1 cellular context compared by ENCODE assay signal in the genomic region with DNA sequence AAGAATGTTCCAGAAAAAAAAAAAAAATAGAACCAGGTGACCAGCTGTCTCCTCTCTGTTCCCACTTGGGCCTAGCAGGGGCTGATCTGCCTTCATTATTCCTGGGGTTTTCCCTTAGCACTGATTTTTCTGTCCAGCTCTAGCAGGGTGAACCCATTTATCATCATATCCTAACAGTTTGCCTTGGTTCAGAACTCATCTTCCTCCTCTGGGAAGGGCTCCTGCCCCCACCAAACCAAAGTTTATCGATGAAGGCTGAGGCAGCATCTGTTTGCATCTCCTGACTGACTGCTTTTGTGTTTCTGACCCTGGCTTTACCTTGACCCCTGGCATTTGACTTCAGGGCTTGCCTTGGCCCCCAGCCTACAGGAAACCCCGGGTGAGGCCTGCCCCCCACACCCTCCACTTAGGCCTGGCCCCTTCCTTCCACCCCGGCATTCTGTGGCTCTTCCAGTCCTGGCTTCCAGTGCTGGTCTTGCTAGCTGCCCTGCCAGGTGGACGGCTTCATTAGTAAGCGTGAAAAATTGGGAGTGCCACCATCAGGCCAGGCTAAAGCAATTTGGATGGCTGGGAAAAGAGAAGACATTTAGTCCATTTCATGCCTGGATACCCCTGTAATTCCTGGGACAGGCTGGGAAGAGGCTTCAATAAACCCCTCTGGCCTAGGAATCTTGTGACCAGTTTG.
TF ChIP-seq lines count a peak whose summit lies in the region.

No MANE protein-coding gene starts in this region.

TF ChIP-seq in HepG2, 621 proteins besides CTCF, POLR2A, EP300 and RAD21 (continued from another document and continues in another):
- TF ChIP-seq, protein P1, sequence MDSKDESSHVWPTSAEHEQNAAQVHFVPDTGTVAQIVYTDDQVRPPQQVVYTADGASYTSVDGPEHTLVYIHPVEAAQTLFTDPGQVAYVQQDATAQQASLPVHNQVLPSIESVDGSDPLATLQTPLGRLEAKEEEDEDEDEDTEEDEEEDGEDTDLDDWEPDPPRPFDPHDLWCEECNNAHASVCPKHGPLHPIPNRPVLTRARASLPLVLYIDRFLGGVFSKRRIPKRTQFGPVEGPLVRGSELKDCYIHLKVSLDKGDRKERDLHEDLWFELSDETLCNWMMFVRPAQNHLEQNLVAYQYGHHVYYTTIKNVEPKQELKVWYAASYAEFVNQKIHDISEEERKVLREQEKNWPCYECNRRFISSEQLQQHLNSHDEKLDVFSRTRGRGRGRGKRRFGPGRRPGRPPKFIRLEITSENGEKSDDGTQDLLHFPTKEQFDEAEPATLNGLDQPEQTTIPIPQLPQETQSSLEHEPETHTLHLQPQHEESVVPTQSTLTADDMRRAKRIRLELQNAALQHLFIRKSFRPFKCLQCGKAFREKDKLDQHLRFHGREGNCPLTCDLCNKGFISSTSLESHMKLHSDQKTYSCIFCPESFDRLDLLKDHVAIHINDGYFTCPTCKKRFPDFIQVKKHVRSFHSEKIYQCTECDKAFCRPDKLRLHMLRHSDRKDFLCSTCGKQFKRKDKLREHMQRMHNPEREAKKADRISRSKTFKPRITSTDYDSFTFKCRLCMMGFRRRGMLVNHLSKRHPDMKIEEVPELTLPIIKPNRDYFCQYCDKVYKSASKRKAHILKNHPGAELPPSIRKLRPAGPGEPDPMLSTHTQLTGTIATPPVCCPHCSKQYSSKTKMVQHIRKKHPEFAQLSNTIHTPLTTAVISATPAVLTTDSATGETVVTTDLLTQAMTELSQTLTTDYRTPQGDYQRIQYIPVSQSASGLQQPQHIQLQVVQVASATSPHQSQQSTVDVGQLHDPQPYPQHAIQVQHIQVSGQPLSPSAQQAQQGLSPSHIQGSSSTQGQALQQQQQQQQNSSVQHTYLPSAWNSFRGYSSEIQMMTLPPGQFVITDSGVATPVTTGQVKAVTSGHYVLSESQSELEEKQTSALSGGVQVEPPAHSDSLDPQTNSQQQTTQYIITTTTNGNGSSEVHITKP (CRISPR knock-in tag; IDR thresholded peaks at IDR 0.05; ENCODE audit: low read depth) = peak; percentile 72; the same call in 1 of the 2 replicates
- TF ChIP-seq, protein P2, sequence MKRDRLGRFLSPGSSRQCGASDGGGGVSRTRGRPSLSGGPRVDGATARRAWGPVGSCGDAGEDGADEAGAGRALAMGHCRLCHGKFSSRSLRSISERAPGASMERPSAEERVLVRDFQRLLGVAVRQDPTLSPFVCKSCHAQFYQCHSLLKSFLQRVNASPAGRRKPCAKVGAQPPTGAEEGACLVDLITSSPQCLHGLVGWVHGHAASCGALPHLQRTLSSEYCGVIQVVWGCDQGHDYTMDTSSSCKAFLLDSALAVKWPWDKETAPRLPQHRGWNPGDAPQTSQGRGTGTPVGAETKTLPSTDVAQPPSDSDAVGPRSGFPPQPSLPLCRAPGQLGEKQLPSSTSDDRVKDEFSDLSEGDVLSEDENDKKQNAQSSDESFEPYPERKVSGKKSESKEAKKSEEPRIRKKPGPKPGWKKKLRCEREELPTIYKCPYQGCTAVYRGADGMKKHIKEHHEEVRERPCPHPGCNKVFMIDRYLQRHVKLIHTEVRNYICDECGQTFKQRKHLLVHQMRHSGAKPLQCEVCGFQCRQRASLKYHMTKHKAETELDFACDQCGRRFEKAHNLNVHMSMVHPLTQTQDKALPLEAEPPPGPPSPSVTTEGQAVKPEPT (CRISPR knock-in tag; IDR thresholded peaks at IDR 0.05; ENCODE audit: low read depth) = 0 out of 2 replicates have a peak, but pooled peaks have one; percentile 50
- TF ChIP-seq, protein P3, sequence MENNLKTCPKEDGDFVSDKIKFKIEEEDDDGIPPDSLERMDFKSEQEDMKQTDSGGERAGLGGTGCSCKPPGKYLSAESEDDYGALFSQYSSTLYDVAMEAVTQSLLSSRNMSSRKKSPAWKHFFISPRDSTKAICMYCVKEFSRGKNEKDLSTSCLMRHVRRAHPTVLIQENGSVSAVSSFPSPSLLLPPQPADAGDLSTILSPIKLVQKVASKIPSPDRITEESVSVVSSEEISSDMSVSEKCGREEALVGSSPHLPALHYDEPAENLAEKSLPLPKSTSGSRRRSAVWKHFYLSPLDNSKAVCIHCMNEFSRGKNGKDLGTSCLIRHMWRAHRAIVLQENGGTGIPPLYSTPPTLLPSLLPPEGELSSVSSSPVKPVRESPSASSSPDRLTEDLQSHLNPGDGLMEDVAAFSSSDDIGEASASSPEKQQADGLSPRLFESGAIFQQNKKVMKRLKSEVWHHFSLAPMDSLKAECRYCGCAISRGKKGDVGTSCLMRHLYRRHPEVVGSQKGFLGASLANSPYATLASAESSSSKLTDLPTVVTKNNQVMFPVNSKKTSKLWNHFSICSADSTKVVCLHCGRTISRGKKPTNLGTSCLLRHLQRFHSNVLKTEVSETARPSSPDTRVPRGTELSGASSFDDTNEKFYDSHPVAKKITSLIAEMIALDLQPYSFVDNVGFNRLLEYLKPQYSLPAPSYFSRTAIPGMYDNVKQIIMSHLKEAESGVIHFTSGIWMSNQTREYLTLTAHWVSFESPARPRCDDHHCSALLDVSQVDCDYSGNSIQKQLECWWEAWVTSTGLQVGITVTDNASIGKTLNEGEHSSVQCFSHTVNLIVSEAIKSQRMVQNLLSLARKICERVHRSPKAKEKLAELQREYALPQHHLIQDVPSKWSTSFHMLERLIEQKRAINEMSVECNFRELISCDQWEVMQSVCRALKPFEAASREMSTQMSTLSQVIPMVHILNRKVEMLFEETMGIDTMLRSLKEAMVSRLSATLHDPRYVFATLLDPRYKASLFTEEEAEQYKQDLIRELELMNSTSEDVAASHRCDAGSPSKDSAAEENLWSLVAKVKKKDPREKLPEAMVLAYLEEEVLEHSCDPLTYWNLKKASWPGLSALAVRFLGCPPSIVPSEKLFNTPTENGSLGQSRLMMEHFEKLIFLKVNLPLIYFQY (CRISPR knock-in tag; IDR thresholded peaks at IDR 0.05; ENCODE audit: borderline replicate concordance) = peak; percentile 53; the same call in 1 of the 2 replicates
- peak; percentile 58; the same call in 1 of the 2 replicates for TF ChIP-seq ZNF430 (CRISPR knock-in tag; IDR thresholded peaks at IDR 0.05)
- TF ChIP-seq, protein P4, sequence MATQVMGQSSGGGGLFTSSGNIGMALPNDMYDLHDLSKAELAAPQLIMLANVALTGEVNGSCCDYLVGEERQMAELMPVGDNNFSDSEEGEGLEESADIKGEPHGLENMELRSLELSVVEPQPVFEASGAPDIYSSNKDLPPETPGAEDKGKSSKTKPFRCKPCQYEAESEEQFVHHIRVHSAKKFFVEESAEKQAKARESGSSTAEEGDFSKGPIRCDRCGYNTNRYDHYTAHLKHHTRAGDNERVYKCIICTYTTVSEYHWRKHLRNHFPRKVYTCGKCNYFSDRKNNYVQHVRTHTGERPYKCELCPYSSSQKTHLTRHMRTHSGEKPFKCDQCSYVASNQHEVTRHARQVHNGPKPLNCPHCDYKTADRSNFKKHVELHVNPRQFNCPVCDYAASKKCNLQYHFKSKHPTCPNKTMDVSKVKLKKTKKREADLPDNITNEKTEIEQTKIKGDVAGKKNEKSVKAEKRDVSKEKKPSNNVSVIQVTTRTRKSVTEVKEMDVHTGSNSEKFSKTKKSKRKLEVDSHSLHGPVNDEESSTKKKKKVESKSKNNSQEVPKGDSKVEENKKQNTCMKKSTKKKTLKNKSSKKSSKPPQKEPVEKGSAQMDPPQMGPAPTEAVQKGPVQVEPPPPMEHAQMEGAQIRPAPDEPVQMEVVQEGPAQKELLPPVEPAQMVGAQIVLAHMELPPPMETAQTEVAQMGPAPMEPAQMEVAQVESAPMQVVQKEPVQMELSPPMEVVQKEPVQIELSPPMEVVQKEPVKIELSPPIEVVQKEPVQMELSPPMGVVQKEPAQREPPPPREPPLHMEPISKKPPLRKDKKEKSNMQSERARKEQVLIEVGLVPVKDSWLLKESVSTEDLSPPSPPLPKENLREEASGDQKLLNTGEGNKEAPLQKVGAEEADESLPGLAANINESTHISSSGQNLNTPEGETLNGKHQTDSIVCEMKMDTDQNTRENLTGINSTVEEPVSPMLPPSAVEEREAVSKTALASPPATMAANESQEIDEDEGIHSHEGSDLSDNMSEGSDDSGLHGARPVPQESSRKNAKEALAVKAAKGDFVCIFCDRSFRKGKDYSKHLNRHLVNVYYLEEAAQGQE (IDR thresholded peaks at IDR 0.05; ENCODE audit: borderline replicate concordance in 1 of 2, low read depth in 1 of 2, low read length in 2 of 2) = no peak
- TF ChIP-seq IKZF4 (CRISPR knock-in tag; IDR thresholded peaks at IDR 0.05; ENCODE audit: borderline replicate concordance, low read depth, not compliant biosample characterization) = peak; percentile 32
- TF ChIP-seq, protein P5, sequence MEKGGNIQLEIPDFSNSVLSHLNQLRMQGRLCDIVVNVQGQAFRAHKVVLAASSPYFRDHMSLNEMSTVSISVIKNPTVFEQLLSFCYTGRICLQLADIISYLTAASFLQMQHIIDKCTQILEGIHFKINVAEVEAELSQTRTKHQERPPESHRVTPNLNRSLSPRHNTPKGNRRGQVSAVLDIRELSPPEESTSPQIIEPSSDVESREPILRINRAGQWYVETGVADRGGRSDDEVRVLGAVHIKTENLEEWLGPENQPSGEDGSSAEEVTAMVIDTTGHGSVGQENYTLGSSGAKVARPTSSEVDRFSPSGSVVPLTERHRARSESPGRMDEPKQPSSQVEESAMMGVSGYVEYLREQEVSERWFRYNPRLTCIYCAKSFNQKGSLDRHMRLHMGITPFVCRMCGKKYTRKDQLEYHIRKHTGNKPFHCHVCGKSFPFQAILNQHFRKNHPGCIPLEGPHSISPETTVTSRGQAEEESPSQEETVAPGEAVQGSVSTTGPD (CRISPR knock-in tag; IDR thresholded peaks at IDR 0.05) = no peak
- TF ChIP-seq GZF1 (CRISPR knock-in tag; IDR thresholded peaks at IDR 0.05) = no peak
- TF ChIP-seq, protein P6, sequence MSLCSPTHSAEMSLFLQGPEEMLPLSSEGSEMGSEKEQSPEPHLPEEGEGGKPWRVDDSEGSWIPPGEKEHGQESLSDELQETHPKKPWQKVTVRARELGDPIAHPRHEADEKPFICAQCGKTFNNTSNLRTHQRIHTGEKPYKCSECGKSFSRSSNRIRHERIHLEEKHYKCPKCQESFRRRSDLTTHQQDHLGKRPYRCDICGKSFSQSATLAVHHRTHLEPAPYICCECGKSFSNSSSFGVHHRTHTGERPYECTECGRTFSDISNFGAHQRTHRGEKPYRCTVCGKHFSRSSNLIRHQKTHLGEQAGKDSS (CRISPR knock-in tag; IDR thresholded peaks at IDR 0.05; ENCODE audit: borderline replicate concordance, low read depth) = peak; percentile 75; the same call in 1 of the 2 replicates
- TF ChIP-seq DMAP1 (CRISPR knock-in tag; IDR thresholded peaks at IDR 0.05) = peak; percentile 59; the same call in 1 of the 2 replicates
- no peak for TF ChIP-seq ZNF841 (CRISPR knock-in tag; IDR thresholded peaks at IDR 0.05; ENCODE audit: borderline replicate concordance)
- no peak for TF ChIP-seq ZNF136 (CRISPR knock-in tag; IDR thresholded peaks at IDR 0.05; ENCODE audit: low read depth)
- peak; percentile 55; the same call in 1 of the 2 replicates for TF ChIP-seq MAF1 (CRISPR knock-in tag; IDR thresholded peaks at IDR 0.05; ENCODE audit: borderline replicate concordance)
- TF ChIP-seq ZNF383 (CRISPR knock-in tag; IDR thresholded peaks at IDR 0.05; ENCODE audit: borderline replicate concordance) = no peak
- no peak for TF ChIP-seq FOXA1 (IDR thresholded peaks at IDR 0.05)
- TF ChIP-seq FOXA1 (CRISPR knock-in tag; IDR thresholded peaks at IDR 0.05) = peak; percentile 76
- no peak for TF ChIP-seq SRSF1 (optimal IDR thresholded peaks at IDR 0.05; ENCODE audit: low read depth, low read length)
- TF ChIP-seq, protein P7, sequence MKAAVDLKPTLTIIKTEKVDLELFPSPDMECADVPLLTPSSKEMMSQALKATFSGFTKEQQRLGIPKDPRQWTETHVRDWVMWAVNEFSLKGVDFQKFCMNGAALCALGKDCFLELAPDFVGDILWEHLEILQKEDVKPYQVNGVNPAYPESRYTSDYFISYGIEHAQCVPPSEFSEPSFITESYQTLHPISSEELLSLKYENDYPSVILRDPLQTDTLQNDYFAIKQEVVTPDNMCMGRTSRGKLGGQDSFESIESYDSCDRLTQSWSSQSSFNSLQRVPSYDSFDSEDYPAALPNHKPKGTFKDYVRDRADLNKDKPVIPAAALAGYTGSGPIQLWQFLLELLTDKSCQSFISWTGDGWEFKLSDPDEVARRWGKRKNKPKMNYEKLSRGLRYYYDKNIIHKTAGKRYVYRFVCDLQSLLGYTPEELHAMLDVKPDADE (CRISPR knock-in tag; IDR thresholded peaks at IDR 0.05) = no peak
- TF ChIP-seq, protein P8, sequence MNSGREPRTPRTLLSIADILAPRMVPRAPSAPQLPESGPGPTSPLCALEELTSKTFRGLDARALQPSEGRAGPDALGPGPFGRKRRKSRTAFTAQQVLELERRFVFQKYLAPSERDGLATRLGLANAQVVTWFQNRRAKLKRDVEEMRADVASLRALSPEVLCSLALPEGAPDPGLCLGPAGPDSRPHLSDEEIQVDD (CRISPR knock-in tag; IDR thresholded peaks at IDR 0.05; ENCODE audit: borderline replicate concordance) = no peak
- peak; percentile 75 for TF ChIP-seq ZEB1 (IDR thresholded peaks at IDR 0.05; ENCODE audit: insufficient replicate concordance, low read depth)
- TF ChIP-seq, protein P9, sequence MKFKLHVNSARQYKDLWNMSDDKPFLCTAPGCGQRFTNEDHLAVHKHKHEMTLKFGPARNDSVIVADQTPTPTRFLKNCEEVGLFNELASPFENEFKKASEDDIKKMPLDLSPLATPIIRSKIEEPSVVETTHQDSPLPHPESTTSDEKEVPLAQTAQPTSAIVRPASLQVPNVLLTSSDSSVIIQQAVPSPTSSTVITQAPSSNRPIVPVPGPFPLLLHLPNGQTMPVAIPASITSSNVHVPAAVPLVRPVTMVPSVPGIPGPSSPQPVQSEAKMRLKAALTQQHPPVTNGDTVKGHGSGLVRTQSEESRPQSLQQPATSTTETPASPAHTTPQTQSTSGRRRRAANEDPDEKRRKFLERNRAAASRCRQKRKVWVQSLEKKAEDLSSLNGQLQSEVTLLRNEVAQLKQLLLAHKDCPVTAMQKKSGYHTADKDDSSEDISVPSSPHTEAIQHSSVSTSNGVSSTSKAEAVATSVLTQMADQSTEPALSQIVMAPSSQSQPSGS (CRISPR knock-in tag; IDR thresholded peaks at IDR 0.05) = peak; percentile 78; the same call in 1 of the 2 replicates
- TF ChIP-seq, protein P10, sequence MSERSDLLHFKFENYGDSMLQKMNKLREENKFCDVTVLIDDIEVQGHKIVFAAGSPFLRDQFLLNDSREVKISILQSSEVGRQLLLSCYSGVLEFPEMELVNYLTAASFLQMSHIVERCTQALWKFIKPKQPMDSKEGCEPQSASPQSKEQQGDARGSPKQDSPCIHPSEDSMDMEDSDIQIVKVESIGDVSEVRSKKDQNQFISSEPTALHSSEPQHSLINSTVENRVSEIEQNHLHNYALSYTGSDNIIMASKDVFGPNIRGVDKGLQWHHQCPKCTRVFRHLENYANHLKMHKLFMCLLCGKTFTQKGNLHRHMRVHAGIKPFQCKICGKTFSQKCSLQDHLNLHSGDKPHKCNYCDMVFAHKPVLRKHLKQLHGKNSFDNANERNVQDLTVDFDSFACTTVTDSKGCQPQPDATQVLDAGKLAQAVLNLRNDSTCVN (CRISPR knock-in tag; IDR thresholded peaks at IDR 0.05; ENCODE audit: borderline replicate concordance) = peak; percentile 57; the same call in 1 of the 2 replicates
- TF ChIP-seq JUN (CRISPR knock-in tag; IDR thresholded peaks at IDR 0.05) = 0 out of 2 replicates have a peak, but pooled peaks have one; percentile 51
- TF ChIP-seq REPIN1 (CRISPR knock-in tag; IDR thresholded peaks at IDR 0.05; ENCODE audit: borderline replicate concordance, low read depth) = peak; percentile 81
- TF ChIP-seq ZNF777 (CRISPR knock-in tag; IDR thresholded peaks at IDR 0.05) = no peak
- TF ChIP-seq ZNF124 (CRISPR knock-in tag; IDR thresholded peaks at IDR 0.05) = no peak; the same call in 1 of the 2 replicates
- peak; percentile 22 for TF ChIP-seq RBM22 (optimal IDR thresholded peaks at IDR 0.05; ENCODE audit: low read length)
- no peak for TF ChIP-seq ZNF569 (CRISPR knock-in tag; IDR thresholded peaks at IDR 0.05; ENCODE audit: borderline replicate concordance)
